Comparison of ENCODE assay signal across 12 cellular contexts in genomic region chr11:134951305-134951700, GRCh38.
DNase-seq lines count a peak whose midpoint lies in the region; ATAC-seq and TF ChIP-seq lines count a peak whose summit lies in the region.
"Had no signal": no experiment of that assay in that cellular context is flagged by ENCODE, and none has a peak within 500 bp of the region (broad histone marks: within the 10 kb centered on the region; RNA-seq: fewer than 3 reads in every experiment).

No MANE protein-coding gene starts in this region.

- intact Hi-C loops in psoas muscle (cut with DNase I) = no loop called here

- peak overlapping the region; percentile 5 for H3K4me3 ChIP-seq in WERI-Rb-1 (ENCODE audit: low read depth, low read length)
- no peak overlapping the region for H3K4me3 ChIP-seq in foreskin fibroblast (ENCODE audit: low read depth in 1 of 2, low read length in 2 of 2)
- H3K4me3 ChIP-seq in psoas muscle = no peak overlapping the region
- H3K4me3 ChIP-seq: lung, testis had no signal

- 30 to 40% (median 37%) methylated on average over 6 of the region's 6 CpGs for WGBS in psoas muscle, 3 donors

- H3K27me3 ChIP-seq in WERI-Rb-1 (ENCODE audit: insufficient read depth, low read depth, severe bottlenecking) = peaks cover 18% of the 10 kb centered on the region
- peaks cover 0 to 2% (median 0%) of the 10 kb centered on the region in 3 donors for H3K27me3 ChIP-seq in psoas muscle (ENCODE audit: insufficient read depth in 3 of 3, low read length in 2 of 3)
- H3K27me3 ChIP-seq: testis had no signal

- H3K27ac ChIP-seq in WERI-Rb-1 (no peak overlapping the region), psoas muscle (no peak overlapping the region)
- H3K27ac ChIP-seq: testis had no signal

- DNase-seq in GM04503 (ENCODE audit: low read depth) = peak; percentile 43
- peak; percentile 55 for DNase-seq in WERI-Rb-1
- DNase-seq in foreskin fibroblast = peak; percentile 76 to 89
- DNase-seq in psoas muscle = peak in 1 of 2 donors; percentile 42
- no peak for DNase-seq in OCI-M2 (lab: John Stamatoyannopoulos, UW; ENCODE audit: unreplicated experiment)
- DNase-seq in effector CD4-positive, alpha-beta T cell = no peak
- no peak for DNase-seq in OCI-M1 (lab: John Stamatoyannopoulos, UW)
- DNase-seq: activated T-cell treated with anti-CD3 and anti-CD28 coated beads, Interleukin-2, amount 50 U/mL, for 1 hour; NCI-H345; testis had no signal

- H3K4me1 ChIP-seq in psoas muscle = no peaks in the 10 kb centered on the region
- H3K4me1 ChIP-seq: testis had no signal

- H3K36me3 ChIP-seq in WERI-Rb-1 = no peaks in the 10 kb centered on the region
- H3K36me3 ChIP-seq in psoas muscle (ENCODE audit: insufficient read depth in 1 of 2, low read depth in 1 of 2) = no peaks in the 10 kb centered on the region

- H3K9me3 ChIP-seq in WERI-Rb-1 (ENCODE audit: severe bottlenecking) (no peaks in the 10 kb centered on the region), psoas muscle (no peaks in the 10 kb centered on the region)
- H3K9me3 ChIP-seq: testis had no signal

- TF ChIP-seq CTCF in WERI-Rb-1 (IDR thresholded peaks at IDR 0.05; ENCODE audit: low read depth, low read length) (no peak), foreskin fibroblast (IDR thresholded peaks at IDR 0.05; ENCODE audit: low read depth, low read length) (no peak), psoas muscle (IDR thresholded peaks at IDR 0.05) (no peak)

- ATAC-seq in psoas muscle (peak in 3 of 4 donors; percentile 56 to 70 (median 64)), HG02884 (IDR thresholded peaks at IDR 0.05; ENCODE audit: unreplicated experiment) (no peak)

Comparison
In these comparisons a context has a peak if more than half of its experiments do, and no peak if none do; other contexts are left out.
1. DNase-seq: peak in GM04503 (single experiment), WERI-Rb-1 (single experiment) and foreskin fibroblast (2 of 2); none in OCI-M2 (single experiment), effector CD4-positive, alpha-beta T cell (single experiment) and OCI-M1 (single experiment).